ENCODE assay signal across 9 cellular contexts in genomic region chr10:63666836-63667383, GRCh38.
DNase-seq lines count a peak whose midpoint lies in the region; ATAC-seq, FAIRE-seq and TF ChIP-seq lines count a peak whose summit lies in the region.
"Had no signal": no experiment of that assay in that cellular context is flagged by ENCODE, and none has a peak within 500 bp of the region (broad histone marks: within the 10 kb centered on the region; RNA-seq: fewer than 3 reads in every experiment).

No MANE protein-coding gene starts in this region.

- H3K4me3 Mint-ChIP-seq in naive thymus-derived CD4-positive, alpha-beta T cell: no peak overlapping the region

- no peaks in the 10 kb centered on the region for H3K4me1 Mint-ChIP-seq in naive thymus-derived CD4-positive, alpha-beta T cell

- WGBS in small intestine, 3 donors: 46 to 76% (median 74%) methylated on average over 4 of the region's 4 CpGs

- CTCF ChIA-PET in naive thymus-derived CD4-positive, alpha-beta T cell (lab: Charles Lee): no interaction called here

- POLR2A ChIA-PET in naive thymus-derived CD4-positive, alpha-beta T cell (lab: Charles Lee): no interaction called here

- H3K36me3 Mint-ChIP-seq in naive thymus-derived CD4-positive, alpha-beta T cell: no peaks in the 10 kb centered on the region

- TF ChIP-seq POLR2A in erythroblast (IDR thresholded peaks at IDR 0.05; ENCODE audit: low read length): no peak

- FAIRE-seq in small intestine (lab: Jason Lieb, UNC): no peak

- no peak overlapping the region for H3K27ac Mint-ChIP-seq in naive thymus-derived CD4-positive, alpha-beta T cell

- peaks cover 0 to 14% (median 0%) of the 10 kb centered on the region in 5 donors for H3K27me3 Mint-ChIP-seq in naive thymus-derived CD4-positive, alpha-beta T cell

- H3K27ac ChIP-seq in small intestine (ENCODE audit: low read depth in 1 of 2, low read length in 1 of 2): peak overlapping the region in 1 of 2 donors; percentile 49
- H3K27ac ChIP-seq in naive thymus-derived CD4-positive, alpha-beta T cell (ENCODE audit: low read depth, low read length): no peak overlapping the region

- intact Hi-C loops in naive thymus-derived CD4-positive, alpha-beta T cell (cut with micrococcal nuclease): no loop called here

- DNase-seq in COLO829 (ENCODE audit: low spot score): peak; percentile 22
- DNase-seq in fibroblast of villous mesenchyme (ENCODE audit: low read depth): peak; percentile 93
- no peak for DNase-seq in erythroblast (lab: John Stamatoyannopoulos, UW)
- no peak for DNase-seq in small intestine
- no peak for DNase-seq in naive thymus-derived CD4-positive, alpha-beta T cell
- DNase-seq in NCI-H748 (lab: John Stamatoyannopoulos, UW; ENCODE audit: unreplicated experiment): no peak
- DNase-seq: NCI-H1105 had no signal

- H3K36me3 ChIP-seq in small intestine (ENCODE audit: control insufficient read depth in 2 of 2, insufficient read depth in 2 of 2, low read length in 2 of 2): no peaks in the 10 kb centered on the region
- no peaks in the 10 kb centered on the region for H3K36me3 ChIP-seq in naive thymus-derived CD4-positive, alpha-beta T cell (ENCODE audit: control insufficient read depth in 2 of 3, insufficient read depth in 3 of 3, low read length in 3 of 3)

- H3K27me3 ChIP-seq in small intestine (ENCODE audit: control insufficient read depth in 2 of 2, insufficient read depth in 2 of 2, low read length in 2 of 2): no peaks in the 10 kb centered on the region
- no peaks in the 10 kb centered on the region for H3K27me3 ChIP-seq in naive thymus-derived CD4-positive, alpha-beta T cell (ENCODE audit: control insufficient read depth in 2 of 2, insufficient read depth in 2 of 2, low read length in 2 of 2)

- H3K9me3 Mint-ChIP-seq in naive thymus-derived CD4-positive, alpha-beta T cell: no peaks in the 10 kb centered on the region

- TF ChIP-seq CTCF in fibroblast of villous mesenchyme (IDR thresholded peaks at IDR 0.05; ENCODE audit: insufficient read depth, low read depth, low read length): no peak

- peak; percentile 75 for ATAC-seq in GM21381 (IDR thresholded peaks at IDR 0.05; ENCODE audit: unreplicated experiment)
- peak; percentile 49 for ATAC-seq in HG03575 (IDR thresholded peaks at IDR 0.05; ENCODE audit: extremely low read depth, insufficient number of reproducible peaks, low FRiP score, unreplicated experiment)
- ATAC-seq in naive thymus-derived CD4-positive, alpha-beta T cell: no peak

- no peaks in the 10 kb centered on the region for H3K4me1 ChIP-seq in small intestine (ENCODE audit: control insufficient read depth in 2 of 2, insufficient read depth in 1 of 2, low read depth in 1 of 2, low read length in 1 of 2)
- no peaks in the 10 kb centered on the region for H3K4me1 ChIP-seq in naive thymus-derived CD4-positive, alpha-beta T cell (ENCODE audit: control insufficient read depth in 2 of 2, insufficient read depth in 2 of 2, low read length in 2 of 2)

- H3K9me3 ChIP-seq in small intestine (ENCODE audit: control insufficient read depth, low read depth): no peaks in the 10 kb centered on the region
- no peaks in the 10 kb centered on the region for H3K9me3 ChIP-seq in naive thymus-derived CD4-positive, alpha-beta T cell (ENCODE audit: control insufficient read depth in 2 of 3, low read length in 3 of 3)

- H3K4me3 ChIP-seq in fibroblast of villous mesenchyme (ENCODE audit: low read depth, low read length) (no peak overlapping the region), small intestine (ENCODE audit: low read depth in 1 of 2, low read length in 2 of 2) (no peak overlapping the region)
- no peak overlapping the region for H3K4me3 ChIP-seq in naive thymus-derived CD4-positive, alpha-beta T cell (ENCODE audit: low read length)

Comparison
In these comparisons a context has a peak if more than half of its experiments do, and no peak if none do; other contexts are left out.
1. DNase-seq: peak in COLO829 (single experiment) and fibroblast of villous mesenchyme (single experiment); none in erythroblast (0 of 2), small intestine (single experiment), naive thymus-derived CD4-positive, alpha-beta T cell (0 of 9) and NCI-H748 (single experiment).